28 cellular contexts compared by ENCODE assay signal in the genomic region with DNA sequence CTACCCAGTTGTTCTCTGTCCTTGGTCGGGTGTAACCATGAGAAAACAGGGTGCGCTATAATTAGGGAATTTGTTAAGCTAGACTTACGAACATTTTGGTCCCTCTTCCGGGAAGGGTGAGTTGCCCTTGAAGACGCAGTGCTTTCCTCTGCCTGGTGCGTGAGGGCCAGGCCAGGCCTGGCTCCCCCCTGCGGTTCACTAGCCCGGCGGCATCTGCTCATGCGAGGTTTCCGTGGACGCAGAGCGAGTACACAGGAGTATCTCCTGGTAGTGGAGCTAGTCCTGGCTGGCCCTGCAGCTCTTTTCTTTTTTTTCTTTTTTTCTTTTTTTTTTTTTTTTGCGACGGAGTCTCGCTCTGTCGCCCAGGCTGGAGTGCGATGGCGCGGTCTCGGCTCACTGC.
"Had no signal": no experiment of that assay in that cellular context is flagged by ENCODE, and none has a peak within 500 bp of the region (broad histone marks: within the 10 kb centered on the region; RNA-seq: fewer than 3 reads in every experiment).

No MANE protein-coding gene starts in this region.

- H3K4me3 ChIP-seq: left lung, lower lobe of right lung, neural progenitor cell, psoas muscle, right lobe of liver, smooth muscle cell, thyroid gland, transverse colon, upper lobe of left lung had no signal

- H3K4me3 Mint-ChIP-seq: mesothelial cell of epicardium; natural killer cell; nephron progenitor cell; neural progenitor cell; stimulated activated memory B cell treated with anti-CD40 and anti-IgM and Interleukin-4, amounts not matched to agents 10 μg/mL and 1 μg/mL and 100 μg/mL, for 72 hours; stimulated activated naive CD8-positive, alpha-beta T cell treated with anti-CD3 and anti-CD28 coated beads, Interleukin-15, amount 100 ng/mL, for 72 hours had no signal

- H3K4me1 ChIP-seq: left lung, lower lobe of right lung, parathyroid adenoma, psoas muscle, right lobe of liver, thyroid gland, transverse colon, upper lobe of left lung had no signal

- H3K79me2 ChIP-seq: parathyroid adenoma had no signal

- DNase-seq: hippocampal formation; left colon; left lung; lower lobe of right lung; mammary epithelial cell; mesenchymal stem cell; naive B cell; natural killer cell; nephron progenitor cell; occipital lobe; psoas muscle; right lobe of liver; stimulated activated CD4-positive, alpha-beta T cell treated with anti-CD3 and anti-CD28 coated beads, Interleukin-1b, Interleukin-23, amount 100 ng/mL, for 48 hours; stimulated activated CD4-positive, alpha-beta T cell treated with anti-CD3 and anti-CD28 coated beads, Interleukin-2, amount 100 ng/mL, for 48 hours; stimulated activated CD4-positive, alpha-beta T cell treated with anti-CD3 and anti-CD28 coated beads, Interleukin-4, amount 100 ng/mL, for 4 hours; stimulated activated CD8-positive, alpha-beta memory T cell treated with anti-CD3 and anti-CD28 coated beads, Interleukin-4, amount 100 ng/mL, for 48 hours; stimulated activated naive CD4-positive, alpha-beta T cell treated with Interleukin-2 at 50 U/mL for 16 hours; stimulated activated naive CD8-positive, alpha-beta T cell treated with anti-CD3 and anti-CD28 coated beads, Interleukin-15, amount 100 ng/mL, for 72 hours; substantia nigra; thyroid gland; transverse colon; upper lobe of left lung had no signal

- H3K9me3 Mint-ChIP-seq: mesothelial cell of epicardium; naive B cell; natural killer cell; stimulated activated memory B cell treated with anti-CD40 and anti-IgM and Interleukin-4, amounts not matched to agents 10 μg/mL and 1 μg/mL and 100 μg/mL, for 72 hours; stimulated activated naive CD8-positive, alpha-beta T cell treated with anti-CD3 and anti-CD28 coated beads, Interleukin-15, amount 100 ng/mL, for 72 hours had no signal

- H3K27ac ChIP-seq: left lung, lower lobe of right lung, neural progenitor cell, neutrophil, parathyroid adenoma, psoas muscle, right lobe of liver, thyroid gland, transverse colon, upper lobe of left lung had no signal

- H3K27ac Mint-ChIP-seq: mesothelial cell of epicardium; natural killer cell; nephron progenitor cell; stimulated activated memory B cell treated with anti-CD40 and anti-IgM and Interleukin-4, amounts not matched to agents 10 μg/mL and 1 μg/mL and 100 μg/mL, for 72 hours; stimulated activated naive CD8-positive, alpha-beta T cell treated with anti-CD3 and anti-CD28 coated beads, Interleukin-15, amount 100 ng/mL, for 72 hours had no signal

- ATAC-seq: left colon; left lung; lower lobe of right lung; natural killer cell; psoas muscle; right lobe of liver; stimulated activated memory B cell treated with anti-CD40 and anti-IgM and Interleukin-4, amounts not matched to agents 10 μg/mL and 1 μg/mL and 100 μg/mL, for 72 hours; stimulated activated naive CD8-positive, alpha-beta T cell treated with anti-CD3 and anti-CD28 coated beads, Interleukin-15, amount 100 ng/mL, for 72 hours had no signal

- H3K36me3 ChIP-seq: neural progenitor cell, right lobe of liver, thyroid gland had no signal

- H3K4me2 ChIP-seq: neural progenitor cell, smooth muscle cell had no signal

- H2AFZ ChIP-seq: neural progenitor cell, parathyroid adenoma had no signal

- H3K27me3 Mint-ChIP-seq: naive B cell; stimulated activated memory B cell treated with anti-CD40 and anti-IgM and Interleukin-4, amounts not matched to agents 10 μg/mL and 1 μg/mL and 100 μg/mL, for 72 hours; stimulated activated naive CD8-positive, alpha-beta T cell treated with anti-CD3 and anti-CD28 coated beads, Interleukin-15, amount 100 ng/mL, for 72 hours had no signal

- H3K9me3 ChIP-seq: left lung, lower lobe of right lung, neutrophil, psoas muscle, right lobe of liver, thyroid gland, transverse colon, upper lobe of left lung had no signal

- H3K4me1 Mint-ChIP-seq: mesothelial cell of epicardium; stimulated activated memory B cell treated with anti-CD40 and anti-IgM and Interleukin-4, amounts not matched to agents 10 μg/mL and 1 μg/mL and 100 μg/mL, for 72 hours; stimulated activated naive CD8-positive, alpha-beta T cell treated with anti-CD3 and anti-CD28 coated beads, Interleukin-15, amount 100 ng/mL, for 72 hours had no signal

- H3K27me3 ChIP-seq: left lung, neural progenitor cell, neutrophil, right lobe of liver, thyroid gland, transverse colon, upper lobe of left lung had no signal

- H3K36me3 Mint-ChIP-seq: natural killer cell, neural progenitor cell had no signal
